In the genomic region with DNA sequence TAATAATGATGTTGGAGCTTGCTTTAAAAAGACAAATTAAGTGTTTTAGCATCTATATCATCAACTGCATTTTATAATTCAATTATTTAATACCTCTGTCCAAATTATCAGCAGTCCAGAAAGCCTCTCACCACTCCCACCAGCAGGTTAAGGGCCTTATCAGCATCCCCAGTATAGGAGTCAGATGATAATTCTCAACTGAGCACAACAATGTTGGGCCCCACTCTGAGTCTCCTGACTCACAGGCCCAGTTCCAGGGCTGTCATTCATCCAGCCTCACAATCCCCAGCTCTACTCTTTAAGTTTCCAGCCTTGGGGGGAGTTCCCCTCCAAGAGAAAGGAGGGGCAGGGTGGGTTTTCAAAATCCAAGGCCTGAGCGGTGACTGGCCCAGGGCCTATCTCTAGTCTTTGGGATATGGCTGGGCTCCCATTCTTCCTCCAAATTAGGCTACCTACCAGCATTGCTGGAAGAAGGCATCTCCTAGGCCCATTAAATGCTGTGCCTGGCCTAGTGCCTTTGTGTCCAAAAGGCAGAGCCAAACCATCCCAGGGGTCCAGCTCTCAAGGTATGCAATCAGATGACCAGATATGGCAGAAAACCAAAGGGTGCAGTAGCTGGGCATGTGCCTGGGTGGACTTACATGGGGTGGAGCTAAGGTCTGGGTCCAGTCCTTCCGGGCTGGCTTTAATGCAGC, we compare ENCODE assay signal across 1 cellular context.
TF ChIP-seq lines count a peak whose summit lies in the region.

No MANE protein-coding gene starts in this region.

TF ChIP-seq in K562, 482 proteins besides CTCF, POLR2A, EP300 and RAD21 (continued from another document and continues in another):
- TF ChIP-seq NR3C1 (CRISPR knock-in tag; IDR thresholded peaks at IDR 0.05): no peak
- TF ChIP-seq TCF3 (CRISPR knock-in tag; IDR thresholded peaks at IDR 0.05): peak; percentile 89
- no peak for TF ChIP-seq ZC3H8 (IDR thresholded peaks at IDR 0.05)
- TF ChIP-seq NCOA6 (IDR thresholded peaks at IDR 0.05): no peak
- peak; percentile 78 for TF ChIP-seq ZFX (CRISPR knock-in tag; IDR thresholded peaks at IDR 0.05)
- no peak for TF ChIP-seq KAT8 (IDR thresholded peaks at IDR 0.05; ENCODE audit: low read depth)
- peak; percentile 83 for TF ChIP-seq JUND (IDR thresholded peaks at IDR 0.05; ENCODE audit: borderline replicate concordance, low read depth, low read length)
- TF ChIP-seq JUND (tag; IDR thresholded peaks at IDR 0.05; ENCODE audit: borderline replicate concordance, low read depth, low read length): peak; percentile 64; the same call in 2 of the 3 replicates
- no peak for TF ChIP-seq KLF10 (CRISPR knock-in tag; IDR thresholded peaks at IDR 0.05)
- no peak for TF ChIP-seq RUNX1 (IDR thresholded peaks at IDR 0.05; ENCODE audit: low read depth)
- TF ChIP-seq NEUROD1 (IDR thresholded peaks at IDR 0.05; ENCODE audit: borderline replicate concordance, low read depth, low read length, partially characterized antibody): peak; percentile 42
- no peak for TF ChIP-seq CHD4 (IDR thresholded peaks at IDR 0.05; ENCODE audit: insufficient read depth, insufficient replicate concordance, low read depth, low read length, poor library complexity, severe bottlenecking)
- no peak for TF ChIP-seq ZNF224 (CRISPR knock-in tag; IDR thresholded peaks at IDR 0.05)
- no peak for TF ChIP-seq MCM5 (IDR thresholded peaks at IDR 0.05; ENCODE audit: low read depth)
- no peak for TF ChIP-seq TAF7 (tag; IDR thresholded peaks at IDR 0.05)
- peak; percentile 83 for TF ChIP-seq DACH1 (IDR thresholded peaks at IDR 0.05; ENCODE audit: partially characterized antibody)
- TF ChIP-seq TRIM25 (IDR thresholded peaks at IDR 0.05; ENCODE audit: borderline replicate concordance): no peak
- no peak for TF ChIP-seq STAT5B (CRISPR knock-in tag; IDR thresholded peaks at IDR 0.05)
- no peak for TF ChIP-seq CAMTA2 (CRISPR knock-in tag; conservative IDR thresholded peaks at IDR 0.05)
- TF ChIP-seq RBM22 (IDR thresholded peaks at IDR 0.05; ENCODE audit: low read depth, low read length, poor library complexity, severe bottlenecking): no peak
- TF ChIP-seq NELFE (IDR thresholded peaks at IDR 0.05; ENCODE audit: insufficient read depth, insufficient read length): no peak
- TF ChIP-seq CREBBP (IDR thresholded peaks at IDR 0.05; ENCODE audit: low read depth, low read length): no peak
- no peak for TF ChIP-seq GABPB2 (CRISPR knock-in tag; conservative IDR thresholded peaks at IDR 0.05)
- no peak for TF ChIP-seq ZNF511 (CRISPR knock-in tag; IDR thresholded peaks at IDR 0.05)
- TF ChIP-seq RBM14 (IDR thresholded peaks at IDR 0.05; ENCODE audit: borderline replicate concordance, insufficient read depth, low read depth, low read length): no peak
- no peak for TF ChIP-seq ZNF277 (CRISPR knock-in tag; IDR thresholded peaks at IDR 0.05; ENCODE audit: borderline replicate concordance)
- no peak for TF ChIP-seq FOXJ3 (CRISPR knock-in tag; IDR thresholded peaks at IDR 0.05)
- TF ChIP-seq SP2 (IDR thresholded peaks at IDR 0.05; ENCODE audit: extremely low read depth, low read depth, low read length, poor library complexity, severe bottlenecking): no peak
- no peak for TF ChIP-seq POLR2G (IDR thresholded peaks at IDR 0.05; ENCODE audit: low read depth, low read length)
- TF ChIP-seq ZBTB8A (IDR thresholded peaks at IDR 0.05; ENCODE audit: partially characterized antibody): no peak
- no peak for TF ChIP-seq SMARCA5 (IDR thresholded peaks at IDR 0.05)
- TF ChIP-seq NFRKB (IDR thresholded peaks at IDR 0.05; ENCODE audit: low read depth): peak; percentile 76
- no peak for TF ChIP-seq POU5F1 (IDR thresholded peaks at IDR 0.05; ENCODE audit: borderline replicate concordance, low read depth, low read length, partially characterized antibody)
- no peak; the same call in none of the 2 replicates for TF ChIP-seq TFAP4 (CRISPR knock-in tag; IDR thresholded peaks at IDR 0.05; ENCODE audit: borderline replicate concordance)
- TF ChIP-seq BDP1 (IDR thresholded peaks at IDR 0.05; ENCODE audit: insufficient read depth, insufficient read length): no peak
- TF ChIP-seq ZNF318 (IDR thresholded peaks at IDR 0.05; ENCODE audit: borderline replicate concordance in 1 of 2, low read depth in 1 of 2): no peak
- TF ChIP-seq ETV5 (CRISPR knock-in tag; IDR thresholded peaks at IDR 0.05; ENCODE audit: low read depth): 0 out of 2 replicates have a peak, but pooled peaks have one; percentile 41
- TF ChIP-seq ZNF12 (CRISPR knock-in tag; IDR thresholded peaks at IDR 0.05): no peak
- TF ChIP-seq PURB (CRISPR knock-in tag; IDR thresholded peaks at IDR 0.05; ENCODE audit: low read depth): no peak
- no peak for TF ChIP-seq ZFP1 (CRISPR knock-in tag; IDR thresholded peaks at IDR 0.05)
- no peak for TF ChIP-seq SLC30A9 (CRISPR knock-in tag; IDR thresholded peaks at IDR 0.05)
